29 cellular contexts compared by ENCODE assay signal in genomic region chr11:2652857-2653643, GRCh38. TPM values are rescaled to one million over a fixed set of nuclear protein-coding genes. Genes with fewer than 3 reads are reported as not detected.
A peak's percentile ranks its signal among the peaks of the same experiment; 100 is the strongest.
DNase-seq lines count a peak whose midpoint lies in the region; ATAC-seq lines count a peak whose summit lies in the region.
"Had no signal": no experiment of that assay in that cellular context is flagged by ENCODE, and none has a peak within 500 bp of the region (broad histone marks: within the 10 kb centered on the region; RNA-seq: fewer than 3 reads in every experiment).

No MANE protein-coding gene starts in this region.

- intact Hi-C loops in activated T-helper 2 cell treated with anti-CD3 and anti-CD28 coated beads, Interferon-gamma antibody, Interleukin-2, Interleukin-4, amounts not matched to agents 10 μg/mL and 5 μg/mL and 100 μg/mL, durations not matched to agents 14 hours and 24 hours and 36 hours (cut with micrococcal nuclease) = no loop called here

- peak overlapping the region; percentile 81 for H3K27ac Mint-ChIP-seq in stimulated activated naive B cell treated with anti-CD40 and anti-IgM and Interleukin-4, amounts not matched to agents 10 μg/mL and 1 μg/mL and 100 μg/mL, for 72 hours
- no peak overlapping the region for H3K27ac Mint-ChIP-seq in activated T-helper 2 cell treated with anti-CD3 and anti-CD28 coated beads, Interferon-gamma antibody, Interleukin-2, Interleukin-4, amounts not matched to agents 10 μg/mL and 5 μg/mL and 100 μg/mL, durations not matched to agents 14 hours and 24 hours and 36 hours
- H3K27ac Mint-ChIP-seq: activated CD8-positive, alpha-beta T cell treated with anti-CD3 and anti-CD28 coated beads, Interleukin-2, amount 10 ng/mL, durations not matched to agents 7 days and 5 days; CD8-positive, alpha-beta T cell had no signal

- H3K27me3 Mint-ChIP-seq in stimulated activated naive B cell treated with anti-CD40 and anti-IgM and Interleukin-4, amounts not matched to agents 10 μg/mL and 1 μg/mL and 100 μg/mL, for 72 hours = no peaks in the 10 kb centered on the region
- no peaks in the 10 kb centered on the region for H3K27me3 Mint-ChIP-seq in activated T-helper 2 cell treated with anti-CD3 and anti-CD28 coated beads, Interferon-gamma antibody, Interleukin-2, Interleukin-4, amounts not matched to agents 10 μg/mL and 5 μg/mL and 100 μg/mL, durations not matched to agents 14 hours and 24 hours and 36 hours (ENCODE audit: low read depth)

- H3K4me1 Mint-ChIP-seq in stimulated activated naive B cell treated with anti-CD40 and anti-IgM and Interleukin-4, amounts not matched to agents 10 μg/mL and 1 μg/mL and 100 μg/mL, for 72 hours = peaks cover 0 to 2% of the 10 kb centered on the region in 2 donors
- no peaks in the 10 kb centered on the region for H3K4me1 Mint-ChIP-seq in activated T-helper 2 cell treated with anti-CD3 and anti-CD28 coated beads, Interferon-gamma antibody, Interleukin-2, Interleukin-4, amounts not matched to agents 10 μg/mL and 5 μg/mL and 100 μg/mL, durations not matched to agents 14 hours and 24 hours and 36 hours (ENCODE audit: low read depth)

- DNase-seq in NCI-H2029 (lab: John Stamatoyannopoulos, UW) (peak; percentile 6), NCI-H2029 treated with DMSO at 0.1 percent for 48 hours (lab: John Stamatoyannopoulos, UW) (no peak), SJCRH30 (peak in 1 of 2 experiments; percentile 34), mesenteric fat pad (ENCODE audit: low spot score) (peak; percentile 76), Kasumi-1 (lab: John Stamatoyannopoulos, UW) (no peak), G401 (ENCODE audit: low spot score) (no peak)
- no peak for DNase-seq in stimulated activated naive B cell treated with anti-CD40 and anti-IgM and Interleukin-4, amounts not matched to agents 10 μg/mL and 1 μg/mL and 100 μg/mL, for 72 hours
- DNase-seq in activated T-helper 2 cell treated with anti-CD3 and anti-CD28 coated beads, Interferon-gamma antibody, Interleukin-2, Interleukin-4, amounts not matched to agents 10 μg/mL and 5 μg/mL and 100 μg/mL, durations not matched to agents 14 hours and 24 hours and 36 hours (ENCODE audit: low spot score) = no peak
- DNase-seq: activated CD8-positive, alpha-beta T cell treated with anti-CD3 and anti-CD28 coated beads, Interleukin-2, amount 10 ng/mL, durations not matched to agents 7 days and 5 days; activated effector memory CD4-positive, alpha-beta T cell treated with anti-CD3 and anti-CD28 coated beads, Interleukin-2, amount 50 U/mL, for 16 hours; activated T-cell treated with anti-CD3 and anti-CD28 coated beads for 4 hours; AML-193; CD8-positive, alpha-beta T cell; cerebellar nuclear complex; foreskin fibroblast; GOT3; heart right ventricle; KG1; NCI-H1436; NCI-H510A; stimulated activated CD4-positive, alpha-beta T cell treated with anti-CD3 and anti-CD28 coated beads, Interleukin-4, amount 100 ng/mL, for 4 hours; stimulated activated naive CD4-positive, alpha-beta T cell treated with Interleukin-2 at 50 U/mL for 16 hours had no signal

- no peak for ATAC-seq in stimulated activated naive B cell treated with anti-CD40 and anti-IgM and Interleukin-4, amounts not matched to agents 10 μg/mL and 1 μg/mL and 100 μg/mL, for 72 hours (replicated peaks)
- ATAC-seq: activated CD8-positive, alpha-beta T cell treated with anti-CD3 and anti-CD28 coated beads, Interleukin-2, amount 10 ng/mL, durations not matched to agents 7 days and 5 days; CD8-positive, alpha-beta T cell; left lung; Panc1 had no signal

- in situ Hi-C loops in G401 (cut with HindIII; ENCODE audit: low sequenced_read_pairs) = no loop called here

- peaks cover 39% of the 10 kb centered on the region for H3K4me1 ChIP-seq in SJCRH30
- H3K4me1 ChIP-seq: left lung, SJSA1 had no signal

- H3K9me3 ChIP-seq in SJCRH30 (replicated peaks) = peaks cover 37% of the 10 kb centered on the region

- H3K9me3 Mint-ChIP-seq in stimulated activated naive B cell treated with anti-CD40 and anti-IgM and Interleukin-4, amounts not matched to agents 10 μg/mL and 1 μg/mL and 100 μg/mL, for 72 hours = peaks cover 25 to 27% of the 10 kb centered on the region in 2 donors
- H3K9me3 Mint-ChIP-seq in activated T-helper 2 cell treated with anti-CD3 and anti-CD28 coated beads, Interferon-gamma antibody, Interleukin-2, Interleukin-4, amounts not matched to agents 10 μg/mL and 5 μg/mL and 100 μg/mL, durations not matched to agents 14 hours and 24 hours and 36 hours = peaks cover 37% of the 10 kb centered on the region

- no peak overlapping the region for H3K4me3 Mint-ChIP-seq in stimulated activated naive B cell treated with anti-CD40 and anti-IgM and Interleukin-4, amounts not matched to agents 10 μg/mL and 1 μg/mL and 100 μg/mL, for 72 hours
- H3K4me3 Mint-ChIP-seq in activated T-helper 2 cell treated with anti-CD3 and anti-CD28 coated beads, Interferon-gamma antibody, Interleukin-2, Interleukin-4, amounts not matched to agents 10 μg/mL and 5 μg/mL and 100 μg/mL, durations not matched to agents 14 hours and 24 hours and 36 hours (ENCODE audit: low read depth) = no peak overlapping the region
- H3K4me3 Mint-ChIP-seq: activated CD8-positive, alpha-beta T cell treated with anti-CD3 and anti-CD28 coated beads, Interleukin-2, amount 10 ng/mL, durations not matched to agents 7 days and 5 days; CD8-positive, alpha-beta T cell; neural crest cell had no signal

- H3K4me3 ChIP-seq in SJCRH30 = no peak overlapping the region
- H3K4me3 ChIP-seq: heart right ventricle, left lung, psoas muscle, SJSA1, thoracic aorta had no signal

- peaks cover 24 to 63% of the 10 kb centered on the region in 2 donors for H3K36me3 Mint-ChIP-seq in stimulated activated naive B cell treated with anti-CD40 and anti-IgM and Interleukin-4, amounts not matched to agents 10 μg/mL and 1 μg/mL and 100 μg/mL, for 72 hours
- H3K36me3 Mint-ChIP-seq in activated T-helper 2 cell treated with anti-CD3 and anti-CD28 coated beads, Interferon-gamma antibody, Interleukin-2, Interleukin-4, amounts not matched to agents 10 μg/mL and 5 μg/mL and 100 μg/mL, durations not matched to agents 14 hours and 24 hours and 36 hours (ENCODE audit: low read depth) = peaks cover 4% of the 10 kb centered on the region

- peaks cover 5% of the 10 kb centered on the region; the same call in 1 of the 2 replicates for H3K36me3 ChIP-seq in SJCRH30
- H3K36me3 ChIP-seq: left lung, SJSA1, thoracic aorta had no signal

- H3K27me3 ChIP-seq in SJCRH30 = no peaks in the 10 kb centered on the region
- H3K27me3 ChIP-seq: heart right ventricle, left lung, SJSA1 had no signal

- H3K27ac ChIP-seq in SJCRH30 = peak overlapping the region; percentile 81
- H3K27ac ChIP-seq: 22Rv1, left lung, SJSA1, thoracic aorta had no signal

RNA-seq across cellular contexts. Expression of gene KCNQ1OT1, which starts 46.7 kb away (rescaled TPM):
- 8.5 and 12.3 TPM in 2 replicates for total RNA-seq in SJCRH30 (2014; rRNA removed; shearing (Covaris generic))
- total RNA-seq in mesenteric fat pad = 3.0 TPM
- 0.68 and 0.74 TPM in 2 replicates for total RNA-seq in activated T-helper 2 cell treated with anti-CD3 and anti-CD28 coated beads, Interferon-gamma antibody, Interleukin-2, Interleukin-4, amounts not matched to agents 10 μg/mL and 5 μg/mL and 100 μg/mL, durations not matched to agents 14 hours and 24 hours and 36 hours
- 0.49 and 0.75 TPM in 2 replicates for total RNA-seq in G401 (2014; rRNA removed; shearing (Covaris generic))

Comparison
In these comparisons a context has a peak if more than half of its experiments do, and no peak if none do; other contexts are left out.
1. DNase-seq: peak in NCI-H2029 (single experiment) and mesenteric fat pad (single experiment); none in NCI-H2029 treated with DMSO at 0.1 percent for 48 hours (single experiment), stimulated activated naive B cell treated with anti-CD40 and anti-IgM and Interleukin-4, amounts not matched to agents 10 μg/mL and 1 μg/mL and 100 μg/mL, for 72 hours (single experiment), Kasumi-1 (0 of 2), activated T-helper 2 cell treated with anti-CD3 and anti-CD28 coated beads, Interferon-gamma antibody, Interleukin-2, Interleukin-4, amounts not matched to agents 10 μg/mL and 5 μg/mL and 100 μg/mL, durations not matched to agents 14 hours and 24 hours and 36 hours (single experiment) and G401 (single experiment).